ENCODE assay signal across 1 cellular context in the genomic region with DNA sequence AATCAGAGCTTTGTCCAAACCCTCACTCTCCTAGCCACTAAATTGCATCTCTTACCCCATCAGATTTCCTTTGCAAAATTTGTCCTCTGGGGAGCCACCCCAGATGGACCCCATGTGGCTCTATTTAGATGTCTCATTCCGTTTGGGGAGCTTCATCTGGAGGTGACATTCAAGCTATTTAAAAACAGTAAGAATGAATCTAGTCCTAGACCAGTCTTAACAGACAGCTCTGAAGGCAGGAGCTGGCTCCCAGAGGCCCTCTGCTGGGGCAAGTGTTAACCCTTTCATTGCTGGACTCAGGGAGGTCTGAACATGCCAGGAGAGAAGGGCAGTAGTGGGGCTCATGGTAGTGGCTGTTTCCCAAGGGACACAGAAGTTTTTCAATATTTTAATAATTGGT.
TF ChIP-seq lines count a peak whose summit lies in the region.

No MANE protein-coding gene starts in this region.

TF ChIP-seq in SK-N-SH treated with all-trans-retinoic acid at 6 μM for 48 hours, 23 proteins besides CTCF, POLR2A, EP300 and RAD21 (continued from another document):
- TF ChIP-seq ZNF70 (CRISPR knock-in tag; IDR thresholded peaks at IDR 0.05) (no peak), ARNTL (CRISPR knock-in tag; IDR thresholded peaks at IDR 0.05; ENCODE audit: borderline replicate concordance, low read depth) (no peak)
TF ChIP-seq in SK-N-SH treated with all-trans-retinoic acid at 6 μM for 48 hours: peak in this region for 0.
